Comparison of ENCODE assay signal across 1 cellular context in genomic region chr9:122930933-122931850, GRCh38.
TF ChIP-seq lines count a peak whose summit lies in the region.

ZBTB26 (minus strand) TSS chr9:122931512; CDS start chr9:122919934, 11,578 bp downstream.

TF ChIP-seq in HepG2, 621 proteins besides CTCF, POLR2A, EP300 and RAD21 (continued from another document):
- TF ChIP-seq SKI (IDR thresholded peaks at IDR 0.05; ENCODE audit: partially characterized antibody) (no peak), ZNF792 (CRISPR knock-in tag; IDR thresholded peaks at IDR 0.05) (peak; percentile 45; the same call in 1 of the 2 replicates), JUN (CRISPR knock-in tag; IDR thresholded peaks at IDR 0.05) (no peak), ZNF296 (CRISPR knock-in tag; conservative IDR thresholded peaks at IDR 0.05) (no peak), STAG1 (CRISPR knock-in tag; IDR thresholded peaks at IDR 0.05) (no peak), REXO4 (CRISPR knock-in tag; IDR thresholded peaks at IDR 0.05; ENCODE audit: borderline replicate concordance) (no peak), HDAC2 (CRISPR knock-in tag; IDR thresholded peaks at IDR 0.05) (peak; percentile 44; the same call in 1 of the 2 replicates), TFAP4 (IDR thresholded peaks at IDR 0.05; ENCODE audit: borderline replicate concordance, low read depth) (no peak; the same call in 1 of the 2 replicates), ZBTB14 (CRISPR knock-in tag; IDR thresholded peaks at IDR 0.05) (no peak), KDM3A (CRISPR knock-in tag; IDR thresholded peaks at IDR 0.05; ENCODE audit: low read depth) (no peak), KLF13 (CRISPR knock-in tag; IDR thresholded peaks at IDR 0.05) (peak; percentile 75; the same call in 1 of the 2 replicates), ZNF276 (CRISPR knock-in tag; IDR thresholded peaks at IDR 0.05; ENCODE audit: low read depth) (peak; percentile 61; the same call in 1 of the 2 replicates), ZSCAN30 (CRISPR knock-in tag; IDR thresholded peaks at IDR 0.05) (0 out of 2 replicates have a peak, but pooled peaks have one; percentile 40), ZNF232 (CRISPR knock-in tag; IDR thresholded peaks at IDR 0.05; ENCODE audit: borderline replicate concordance) (peak; percentile 52; the same call in 1 of the 2 replicates), ZIK1 (CRISPR knock-in tag; IDR thresholded peaks at IDR 0.05; ENCODE audit: borderline replicate concordance, low read depth) (no peak), KLF9 (CRISPR knock-in tag; IDR thresholded peaks at IDR 0.05; ENCODE audit: low read depth) (peak; percentile 98), KAT2B (IDR thresholded peaks at IDR 0.05; ENCODE audit: borderline replicate concordance, low read depth, low read length) (no peak), ZNF788 (CRISPR knock-in tag; IDR thresholded peaks at IDR 0.05; ENCODE audit: borderline replicate concordance) (peak; percentile 78; the same call in 1 of the 2 replicates), ELF3 (CRISPR knock-in tag; IDR thresholded peaks at IDR 0.05) (no peak; the same call in 1 of the 2 replicates), ZNF33A (CRISPR knock-in tag; IDR thresholded peaks at IDR 0.05; ENCODE audit: borderline replicate concordance) (no peak), EHMT2 (IDR thresholded peaks at IDR 0.05; ENCODE audit: borderline replicate concordance, low read depth, low read length) (no peak), POLR2AphosphoS5 (IDR thresholded peaks at IDR 0.05; ENCODE audit: low read depth, low read length) (peak; percentile 89), ZNF354B (CRISPR knock-in tag; IDR thresholded peaks at IDR 0.05) (no peak), ATF7-NPFF (CRISPR knock-in tag; IDR thresholded peaks at IDR 0.05; ENCODE audit: low read depth) (no peak), SOX13 (IDR thresholded peaks at IDR 0.05) (no peak; the same call in 1 of the 2 replicates), SOX13 (CRISPR knock-in tag; conservative IDR thresholded peaks at IDR 0.05 in 1 of 2, IDR thresholded peaks at IDR 0.05 in 1 of 2) (no peak; a peak in 1 of 4 replicates), FUBP1 (CRISPR knock-in tag; IDR thresholded peaks at IDR 0.05; ENCODE audit: borderline replicate concordance) (no peak), SYNCRIP (IDR thresholded peaks at IDR 0.05; ENCODE audit: insufficient read depth, low read depth, low read length) (no peak), NFIC (IDR thresholded peaks at IDR 0.05; ENCODE audit: low read length) (no peak), ZSCAN21 (CRISPR knock-in tag; IDR thresholded peaks at IDR 0.05; ENCODE audit: borderline replicate concordance) (0 out of 2 replicates have a peak, but pooled peaks have one; percentile 21), STAT5B (CRISPR knock-in tag; IDR thresholded peaks at IDR 0.05) (no peak), KLF16 (CRISPR knock-in tag; IDR thresholded peaks at IDR 0.05) (peak; percentile 33 to 53; a peak in 2 of 4 replicates), ZKSCAN8 (CRISPR knock-in tag; IDR thresholded peaks at IDR 0.05; ENCODE audit: borderline replicate concordance) (no peak; the same call in 1 of the 2 replicates), ZNF275 (CRISPR knock-in tag; IDR thresholded peaks at IDR 0.05; ENCODE audit: borderline replicate concordance) (no peak), ZNF317 (CRISPR knock-in tag; IDR thresholded peaks at IDR 0.05) (0 out of 2 replicates have a peak, but pooled peaks have one; percentile 27), RCOR2 (CRISPR knock-in tag; IDR thresholded peaks at IDR 0.05) (no peak), ZNF17 (CRISPR knock-in tag; IDR thresholded peaks at IDR 0.05) (no peak), ZHX1 (CRISPR knock-in tag; IDR thresholded peaks at IDR 0.05; ENCODE audit: low read depth) (no peak), ZNF576 (CRISPR knock-in tag; IDR thresholded peaks at IDR 0.05) (no peak), NONO (IDR thresholded peaks at IDR 0.05) (no peak), NONO (CRISPR knock-in tag; conservative IDR thresholded peaks at IDR 0.05) (peak; percentile 41; the same call in 1 of the 2 replicates), MEIS1 (CRISPR knock-in tag; IDR thresholded peaks at IDR 0.05; ENCODE audit: borderline replicate concordance) (0 out of 2 replicates have a peak, but pooled peaks have one; percentile 59), FIP1L1 (IDR thresholded peaks at IDR 0.05; ENCODE audit: borderline replicate concordance, insufficient read depth, low read depth, low read length) (no peak), ATF6 (CRISPR knock-in tag; conservative IDR thresholded peaks at IDR 0.05) (no peak), NFKB2 (CRISPR knock-in tag; IDR thresholded peaks at IDR 0.05; ENCODE audit: borderline replicate concordance) (peak; percentile 66; the same call in 1 of the 2 replicates), FOXO1 (CRISPR knock-in tag; IDR thresholded peaks at IDR 0.05) (0 out of 2 replicates have a peak, but pooled peaks have one; percentile 10), ZBTB21 (CRISPR knock-in tag; IDR thresholded peaks at IDR 0.05) (no peak), RFXANK (CRISPR knock-in tag; IDR thresholded peaks at IDR 0.05) (no peak), TRAFD1 (CRISPR knock-in tag; IDR thresholded peaks at IDR 0.05; ENCODE audit: borderline replicate concordance) (no peak)
TF ChIP-seq in HepG2: peak in this region for 277.
